ENCODE assay signal across 1 cellular context in genomic region chr4:123352966-123353365, GRCh38.
TF ChIP-seq lines count a peak whose summit lies in the region.

No MANE protein-coding gene starts in this region.

TF ChIP-seq in IMR-90, 13 proteins besides CTCF, POLR2A, EP300 and RAD21 (continued from another document):
- TF ChIP-seq MAFK (IDR thresholded peaks at IDR 0.05; ENCODE audit: low read depth, low read length) (no peak), RFX5 (IDR thresholded peaks at IDR 0.05; ENCODE audit: low read depth, low read length) (no peak), NFE2L2 (IDR thresholded peaks at IDR 0.05; ENCODE audit: low read depth, low read length) (no peak), SMC3 (IDR thresholded peaks at IDR 0.05; ENCODE audit: low read depth, low read length) (no peak), RCOR1 (IDR thresholded peaks at IDR 0.05; ENCODE audit: insufficient replicate concordance, low read length) (no peak)
- TF ChIP-seq, protein P1, sequence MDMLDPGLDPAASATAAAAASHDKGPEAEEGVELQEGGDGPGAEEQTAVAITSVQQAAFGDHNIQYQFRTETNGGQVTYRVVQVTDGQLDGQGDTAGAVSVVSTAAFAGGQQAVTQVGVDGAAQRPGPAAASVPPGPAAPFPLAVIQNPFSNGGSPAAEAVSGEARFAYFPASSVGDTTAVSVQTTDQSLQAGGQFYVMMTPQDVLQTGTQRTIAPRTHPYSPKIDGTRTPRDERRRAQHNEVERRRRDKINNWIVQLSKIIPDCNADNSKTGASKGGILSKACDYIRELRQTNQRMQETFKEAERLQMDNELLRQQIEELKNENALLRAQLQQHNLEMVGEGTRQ (IDR thresholded peaks at IDR 0.05; ENCODE audit: low read depth, low read length) = no peak
